33 cellular contexts compared by ENCODE assay signal in genomic region chr7:145276118-145276517, GRCh38.
"Had no signal": no experiment of that assay in that cellular context is flagged by ENCODE, and none has a peak within 500 bp of the region (broad histone marks: within the 10 kb centered on the region; RNA-seq: fewer than 3 reads in every experiment).

No MANE protein-coding gene starts in this region.

- H3K27me3 ChIP-seq: adrenal gland, ascending aorta, body of pancreas, brain microvascular endothelial cell, breast epithelium, cardiac muscle cell had no signal

- DNase-seq: activated effector memory CD4-positive, alpha-beta T cell treated with anti-CD3 and anti-CD28 coated beads, Interleukin-2, amount 50 U/mL, for 16 hours; activated effector memory CD4-positive, alpha-beta T cell treated with Interleukin-2 at 50 U/mL for 16 hours; activated gamma-delta T cell; activated gamma-delta T cell treated with Interleukin-2 at 50 U/mL for 16 hours; activated naive CD4-positive, alpha-beta T cell; activated naive CD4-positive, alpha-beta T cell treated with anti-CD3 and anti-CD28 coated beads for 36 hours; activated naive CD4-positive, alpha-beta T cell treated with anti-CD3 and anti-CD28 coated beads, Interleukin-2, amount 10 ng/mL, durations not matched to agents 7 days and 5 days; activated naive CD4-positive, alpha-beta T cell treated with anti-CD3 and anti-CD28 coated beads, Interleukin-2, amount 50 U/mL, for 16 hours; activated naive CD4-positive, alpha-beta T cell treated with Interleukin-2 at 50 U/mL for 16 hours; activated naive CD8-positive, alpha-beta T cell treated with anti-CD3 and anti-CD28 coated beads for 36 hours; activated naive CD8-positive, alpha-beta T cell treated with anti-CD3 and anti-CD28 coated beads, Interleukin-2, amount 10 ng/mL, durations not matched to agents 7 days and 5 days; activated naive CD8-positive, alpha-beta T cell treated with anti-CD3 and anti-CD28 coated beads, Interleukin-2, amount 50 U/mL, for 24 hours; activated T-cell treated with anti-CD3 and anti-CD28 coated beads, Interleukin-2, amount 50 U/mL, for 24 hours; activated T-cell treated with anti-CD3 and anti-CD28 coated beads, Interleukin-2, amount 50 U/mL, for 4 hours; activated T-cell treated with anti-CD3 and anti-CD28 coated beads, Interleukin-2, amount 50 U/mL, for 48 hours; activated T-cell treated with anti-CD3 and anti-CD28 coated beads, Interleukin-2, amount 50 U/mL, for 72 hours; adrenal gland; amniotic stem cell; amygdala; anterior cingulate cortex; aorta; body of pancreas; brain microvascular endothelial cell; caudate nucleus; central memory CD4-positive, alpha-beta T cell; cerebellar nuclear complex had no signal

- H3K9me3 ChIP-seq: adrenal gland, ascending aorta had no signal

- FAIRE-seq: astrocyte, bronchial epithelial cell had no signal

- H3K27ac ChIP-seq: adrenal gland, ascending aorta, body of pancreas, brain microvascular endothelial cell, breast epithelium, cardiac muscle cell had no signal

- H3K36me3 ChIP-seq: adrenal gland, ascending aorta, brain microvascular endothelial cell, breast epithelium, cardiac muscle cell had no signal

- H3K4me3 ChIP-seq: adrenal gland, ascending aorta, body of pancreas, breast epithelium, cardiac muscle cell had no signal

- ATAC-seq: activated naive CD4-positive, alpha-beta T cell treated with anti-CD3 and anti-CD28 coated beads, Interleukin-2, amount 50 U/mL, for 72 hours; activated naive CD8-positive, alpha-beta T cell treated with anti-CD3 and anti-CD28 coated beads, Interleukin-2, amount 50 U/mL, for 24 hours; activated T-cell treated with anti-CD3 and anti-CD28 coated beads, Interleukin-2, amount 50 U/mL, for 4 hours; activated T-cell treated with anti-CD3 and anti-CD28 coated beads, Interleukin-2, amount 50 U/mL, for 72 hours; activated T-helper 17 cell treated with anti-CD3 and anti-CD28 coated beads, Interleukin-2, amount 50 U/mL, for 72 hours; body of pancreas had no signal

- H3K4me1 ChIP-seq: adrenal gland, ascending aorta, body of pancreas, breast epithelium had no signal
